In genomic region chr3:195178124-195178910, GRCh38 we compare ENCODE assay signal across 1 cellular context.
TF ChIP-seq lines count a peak whose summit lies in the region.

No MANE protein-coding gene starts in this region.

TF ChIP-seq in HepG2, 621 proteins besides CTCF, POLR2A, EP300 and RAD21 (continued from another document):
- 0 out of 2 replicates have a peak, but pooled peaks have one; percentile 30 for TF ChIP-seq MAX (IDR thresholded peaks at IDR 0.05)
- no peak for TF ChIP-seq ZC3H13 (CRISPR knock-in tag; IDR thresholded peaks at IDR 0.05)
- no peak for TF ChIP-seq CAMTA2 (CRISPR knock-in tag; IDR thresholded peaks at IDR 0.05; ENCODE audit: borderline replicate concordance)
- no peak for TF ChIP-seq AKAP8 (CRISPR knock-in tag; IDR thresholded peaks at IDR 0.05)
- no peak for TF ChIP-seq ZNF558 (CRISPR knock-in tag; IDR thresholded peaks at IDR 0.05; ENCODE audit: borderline replicate concordance)
- peak; percentile 69 for TF ChIP-seq ZNF687 (CRISPR knock-in tag; IDR thresholded peaks at IDR 0.05)
- TF ChIP-seq CBX5 (CRISPR knock-in tag; IDR thresholded peaks at IDR 0.05; ENCODE audit: borderline replicate concordance) = no peak
- no peak for TF ChIP-seq HDAC6 (IDR thresholded peaks at IDR 0.05; ENCODE audit: low read depth, low read length)
- TF ChIP-seq ZFP36 (IDR thresholded peaks at IDR 0.05; ENCODE audit: borderline replicate concordance, low read depth, low read length, partially characterized antibody) = no peak
- no peak for TF ChIP-seq ZNF10 (CRISPR knock-in tag; IDR thresholded peaks at IDR 0.05; ENCODE audit: borderline replicate concordance, low read depth)
- TF ChIP-seq IRF9 (CRISPR knock-in tag; IDR thresholded peaks at IDR 0.05; ENCODE audit: borderline replicate concordance) = no peak
- TF ChIP-seq ZBTB33 (CRISPR knock-in tag; IDR thresholded peaks at IDR 0.05) = peak; percentile 34; the same call in 1 of the 2 replicates
- TF ChIP-seq THRA (CRISPR knock-in tag; IDR thresholded peaks at IDR 0.05; ENCODE audit: borderline replicate concordance) = no peak
- TF ChIP-seq GPBP1L1 (CRISPR knock-in tag; IDR thresholded peaks at IDR 0.05) = no peak
- no peak for TF ChIP-seq MYNN (CRISPR knock-in tag; IDR thresholded peaks at IDR 0.05; ENCODE audit: low read depth)
- no peak for TF ChIP-seq PHF5A (CRISPR knock-in tag; IDR thresholded peaks at IDR 0.05; ENCODE audit: low read depth, unreplicated experiment)
- TF ChIP-seq SIX1 (CRISPR knock-in tag; IDR thresholded peaks at IDR 0.05; ENCODE audit: borderline replicate concordance) = no peak
- TF ChIP-seq KAT7 (CRISPR knock-in tag; IDR thresholded peaks at IDR 0.05; ENCODE audit: borderline replicate concordance) = no peak
- TF ChIP-seq SMC3 (IDR thresholded peaks at IDR 0.05; ENCODE audit: low read length) = no peak
- TF ChIP-seq HNRNPLL (IDR thresholded peaks at IDR 0.05; ENCODE audit: low read depth, low read length, poor library complexity, severe bottlenecking) = peak; percentile 28
- no peak for TF ChIP-seq FOXO4 (CRISPR knock-in tag; conservative IDR thresholded peaks at IDR 0.05)
- no peak for TF ChIP-seq NCOR1 (IDR thresholded peaks at IDR 0.05; ENCODE audit: borderline replicate concordance, low read length)
- TF ChIP-seq ZNF879 (CRISPR knock-in tag; IDR thresholded peaks at IDR 0.05) = no peak
- TF ChIP-seq ZBTB38 (CRISPR knock-in tag; IDR thresholded peaks at IDR 0.05) = peak; percentile 28; the same call in 1 of the 2 replicates
- no peak for TF ChIP-seq ZNF777 (CRISPR knock-in tag; IDR thresholded peaks at IDR 0.05)
- no peak for TF ChIP-seq ZBTB26 (CRISPR knock-in tag; IDR thresholded peaks at IDR 0.05; ENCODE audit: borderline replicate concordance)
- no peak for TF ChIP-seq ZMYM2 (CRISPR knock-in tag; IDR thresholded peaks at IDR 0.05)
TF ChIP-seq in HepG2: peak in this region for 5.
